In the genomic region with DNA sequence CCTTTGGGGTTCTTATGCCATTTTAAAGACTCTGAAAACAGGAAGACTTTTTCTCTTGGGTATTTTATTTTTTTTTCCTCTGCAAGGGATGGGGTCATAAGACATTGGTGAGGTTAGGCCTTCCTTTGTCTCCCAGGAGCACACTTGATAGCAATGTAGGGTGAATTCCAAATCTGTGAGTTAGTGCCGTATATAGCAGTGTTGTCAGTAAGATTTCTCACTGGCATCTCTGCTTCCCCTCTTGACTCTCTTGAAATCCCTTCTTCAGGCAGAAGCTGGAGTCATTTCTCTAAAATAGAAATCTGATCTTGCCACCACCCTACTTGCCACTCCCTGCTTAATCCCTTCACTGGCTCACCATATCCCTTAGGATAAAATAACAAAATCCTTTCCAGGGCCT, we compare ENCODE assay signal across 21 cellular contexts.
A peak's percentile ranks its signal among the peaks of the same experiment; 100 is the strongest.
DNase-seq lines count a peak whose midpoint lies in the region; ATAC-seq and TF ChIP-seq lines count a peak whose summit lies in the region.
"Had no signal": no experiment of that assay in that cellular context is flagged by ENCODE, and none has a peak within 500 bp of the region (broad histone marks: within the 10 kb centered on the region; RNA-seq: fewer than 3 reads in every experiment).

No MANE protein-coding gene starts in this region.

- no peak overlapping the region for H3K9ac ChIP-seq in fibroblast of lung (ENCODE audit: insufficient read depth, low read length)

- H3K4me2 ChIP-seq in fibroblast of lung (ENCODE audit: extremely low read depth, insufficient read depth, low read length) (no peak overlapping the region), GM23338 (no peak overlapping the region)

- H3K27me3 ChIP-seq in SJSA1 (replicated peaks), result no peaks in the 10 kb centered on the region
- H3K27me3 ChIP-seq in fibroblast of lung (ENCODE audit: control insufficient read depth, insufficient read depth, low read length), result no peaks in the 10 kb centered on the region
- no peaks in the 10 kb centered on the region for H3K27me3 ChIP-seq in GM23338 (ENCODE audit: insufficient read depth)
- H3K27me3 ChIP-seq: Peyer's patch had no signal

- 0 out of 2 replicates have a peak, but pooled peaks cover 5% of the 10 kb centered on the region for H3K9me2 ChIP-seq in GM23338 (ENCODE audit: insufficient read depth)

- H3K4me1 ChIP-seq in SJSA1 (replicated peaks) (peaks cover 29% of the 10 kb centered on the region), fibroblast of lung (ENCODE audit: control insufficient read depth, extremely low read depth, insufficient read depth, low read length) (no peaks in the 10 kb centered on the region), GM23338 (ENCODE audit: insufficient read depth) (no peaks in the 10 kb centered on the region)
- H3K4me1 ChIP-seq: Peyer's patch had no signal

- H3K4me3 Mint-ChIP-seq in osteocyte (ENCODE audit: unreplicated experiment), result no peak overlapping the region
- no peak overlapping the region for H3K4me3 Mint-ChIP-seq in GM23338
- H3K4me3 Mint-ChIP-seq: H9 had no signal

- peaks cover 30% of the 10 kb centered on the region for H3K4me1 Mint-ChIP-seq in osteocyte (ENCODE audit: unreplicated experiment)
- H3K4me1 Mint-ChIP-seq in GM23338, result no peaks in the 10 kb centered on the region

- no peak overlapping the region for H2AFZ ChIP-seq in fibroblast of lung (ENCODE audit: low read length)
- no peak overlapping the region for H2AFZ ChIP-seq in GM23338

- H3K27ac ChIP-seq in SJSA1 (peak overlapping the region; percentile 91), fibroblast of lung (ENCODE audit: insufficient read depth, low read length) (no peak overlapping the region), GM23338 (ENCODE audit: low read depth) (no peak overlapping the region)
- H3K27ac ChIP-seq: C4-2B, HL-60, Peyer's patch, SK-N-MC had no signal

- H3K27ac Mint-ChIP-seq in osteocyte (ENCODE audit: unreplicated experiment), result peak overlapping the region; percentile 93
- H3K27ac Mint-ChIP-seq in GM23338, result no peak overlapping the region
- H3K27ac Mint-ChIP-seq: H9 had no signal

- H3K27me3 Mint-ChIP-seq in osteocyte (ENCODE audit: unreplicated experiment) (no peaks in the 10 kb centered on the region), GM23338 (ENCODE audit: insufficient read depth, low read depth, poor library complexity) (peaks cover 2% of the 10 kb centered on the region)

- H4K20me1 ChIP-seq in fibroblast of lung (ENCODE audit: control insufficient read depth, extremely low read depth, insufficient read depth, low read length), result no peaks in the 10 kb centered on the region
- no peaks in the 10 kb centered on the region for H4K20me1 ChIP-seq in GM23338 (replicated peaks; ENCODE audit: insufficient read depth)

- H3K9me3 ChIP-seq in SJSA1 (replicated peaks) (no peaks in the 10 kb centered on the region; the same call in 1 of the 2 replicates), fibroblast of lung (ENCODE audit: control insufficient read depth, insufficient read depth, low read depth, low read length) (no peaks in the 10 kb centered on the region)

- no peaks in the 10 kb centered on the region for H3K36me3 ChIP-seq in SJSA1
- H3K36me3 ChIP-seq in fibroblast of lung (ENCODE audit: control insufficient read depth, insufficient read depth, low read length), result no peaks in the 10 kb centered on the region
- no peaks in the 10 kb centered on the region for H3K36me3 ChIP-seq in GM23338 (ENCODE audit: insufficient read depth)
- H3K36me3 ChIP-seq: Peyer's patch had no signal

- no peak for TF ChIP-seq CTCF in fibroblast of lung (conservative IDR thresholded peaks at IDR 0.05 in 1 of 2, IDR thresholded peaks at IDR 0.05 in 1 of 2; ENCODE audit: low read depth in 1 of 2, low read length in 2 of 2)
- TF ChIP-seq CTCF in osteocyte (IDR thresholded peaks at IDR 0.05), result no peak
- no peak for TF ChIP-seq CTCF in GM23338 (conservative IDR thresholded peaks at IDR 0.05; ENCODE audit: low read depth in 2 of 2)

- H3K79me2 ChIP-seq in fibroblast of lung (ENCODE audit: control insufficient read depth, insufficient read depth, low read length) (no peaks in the 10 kb centered on the region), GM23338 (replicated peaks; ENCODE audit: insufficient read depth) (no peaks in the 10 kb centered on the region)

- no peak for ATAC-seq in GM23338
- ATAC-seq in GM18511 (IDR thresholded peaks at IDR 0.05; ENCODE audit: unreplicated experiment), result no peak
- ATAC-seq: Right ventricle myocardium inferior had no signal

- H3F3A ChIP-seq in GM23338 (replicated peaks; ENCODE audit: low read depth), result no peaks in the 10 kb centered on the region

- H3K4me3 ChIP-seq in SJSA1, result no peak overlapping the region
- H3K4me3 ChIP-seq in fibroblast of lung (replicated peaks in 1 of 4; ENCODE audit: control extremely low read depth in 1 of 4, insufficient read depth in 1 of 4, low read depth in 3 of 4, low read length in 4 of 4), result no peak overlapping the region
- H3K4me3 ChIP-seq in GM23338, result no peak overlapping the region
- H3K4me3 ChIP-seq: Peyer's patch, SK-N-MC had no signal

- H3K9me3 Mint-ChIP-seq in osteocyte (ENCODE audit: unreplicated experiment), result peaks cover 4% of the 10 kb centered on the region
- H3K9me3 Mint-ChIP-seq in GM23338, result peaks cover 24% of the 10 kb centered on the region

- H3K36me3 Mint-ChIP-seq in osteocyte (ENCODE audit: unreplicated experiment) (no peaks in the 10 kb centered on the region), GM23338 (ENCODE audit: low read depth) (peaks cover 16% of the 10 kb centered on the region; the same call in 2 of the 3 replicates)

- DNase-seq in SJSA1 (ENCODE audit: low read depth in 1 of 2, low spot score in 2 of 2) (peak in 1 of 2 experiments; percentile 75), fibroblast of lung (ENCODE audit: low read depth in 2 of 2) (peak; percentile 16 to 55), osteocyte (ENCODE audit: extremely low spot score, unreplicated experiment) (no peak), GM23338 (ENCODE audit: low spot score) (no peak), HuH-7.5 (ENCODE audit: low spot score) (no peak), NCI-H2081 treated with DMSO at 0.1 percent for 48 hours (lab: John Stamatoyannopoulos, UW) (no peak)
- DNase-seq: ACHN; AML-193; H9; Kasumi-1; MM.1S; NCI-H1092; NCI-H1436 treated with DMSO at 0.1 percent for 48 hours; NCI-H2029; NK-92 treated with Interleukin-12 subunit alpha and Interleukin-12 subunit beta, amount 100 ng/mL, for 24 hours; Peyer's patch had no signal

TF ChIP-seq in GM23338, 12 proteins besides CTCF, POLR2A, EP300 and RAD21:
- no peak for TF ChIP-seq POLR2AphosphoS5 (IDR thresholded peaks at IDR 0.05; ENCODE audit: low read depth)
TF ChIP-seq in GM23338: peak in this region for 0.

Comparison
In these comparisons a context has a peak if more than half of its experiments do, and no peak if none do; other contexts are left out.
1. DNase-seq: peak in fibroblast of lung (2 of 2); none in osteocyte (single experiment), GM23338 (single experiment), HuH-7.5 (single experiment) and NCI-H2081 treated with DMSO at 0.1 percent for 48 hours (single experiment).